Comparison of ENCODE assay signal across 2 cellular contexts in genomic region chr1:49364676-49365075, GRCh38.
TF ChIP-seq lines count a peak whose summit lies in the region.

No MANE protein-coding gene starts in this region.

TF ChIP-seq in GM23338, 12 proteins besides CTCF, POLR2A, EP300 and RAD21 (continued from another document):
- no peak for TF ChIP-seq REST (IDR thresholded peaks at IDR 0.05; ENCODE audit: unreplicated experiment)
- TF ChIP-seq, protein P1, sequence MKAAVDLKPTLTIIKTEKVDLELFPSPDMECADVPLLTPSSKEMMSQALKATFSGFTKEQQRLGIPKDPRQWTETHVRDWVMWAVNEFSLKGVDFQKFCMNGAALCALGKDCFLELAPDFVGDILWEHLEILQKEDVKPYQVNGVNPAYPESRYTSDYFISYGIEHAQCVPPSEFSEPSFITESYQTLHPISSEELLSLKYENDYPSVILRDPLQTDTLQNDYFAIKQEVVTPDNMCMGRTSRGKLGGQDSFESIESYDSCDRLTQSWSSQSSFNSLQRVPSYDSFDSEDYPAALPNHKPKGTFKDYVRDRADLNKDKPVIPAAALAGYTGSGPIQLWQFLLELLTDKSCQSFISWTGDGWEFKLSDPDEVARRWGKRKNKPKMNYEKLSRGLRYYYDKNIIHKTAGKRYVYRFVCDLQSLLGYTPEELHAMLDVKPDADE (IDR thresholded peaks at IDR 0.05): no peak
- TF ChIP-seq, protein P2, sequence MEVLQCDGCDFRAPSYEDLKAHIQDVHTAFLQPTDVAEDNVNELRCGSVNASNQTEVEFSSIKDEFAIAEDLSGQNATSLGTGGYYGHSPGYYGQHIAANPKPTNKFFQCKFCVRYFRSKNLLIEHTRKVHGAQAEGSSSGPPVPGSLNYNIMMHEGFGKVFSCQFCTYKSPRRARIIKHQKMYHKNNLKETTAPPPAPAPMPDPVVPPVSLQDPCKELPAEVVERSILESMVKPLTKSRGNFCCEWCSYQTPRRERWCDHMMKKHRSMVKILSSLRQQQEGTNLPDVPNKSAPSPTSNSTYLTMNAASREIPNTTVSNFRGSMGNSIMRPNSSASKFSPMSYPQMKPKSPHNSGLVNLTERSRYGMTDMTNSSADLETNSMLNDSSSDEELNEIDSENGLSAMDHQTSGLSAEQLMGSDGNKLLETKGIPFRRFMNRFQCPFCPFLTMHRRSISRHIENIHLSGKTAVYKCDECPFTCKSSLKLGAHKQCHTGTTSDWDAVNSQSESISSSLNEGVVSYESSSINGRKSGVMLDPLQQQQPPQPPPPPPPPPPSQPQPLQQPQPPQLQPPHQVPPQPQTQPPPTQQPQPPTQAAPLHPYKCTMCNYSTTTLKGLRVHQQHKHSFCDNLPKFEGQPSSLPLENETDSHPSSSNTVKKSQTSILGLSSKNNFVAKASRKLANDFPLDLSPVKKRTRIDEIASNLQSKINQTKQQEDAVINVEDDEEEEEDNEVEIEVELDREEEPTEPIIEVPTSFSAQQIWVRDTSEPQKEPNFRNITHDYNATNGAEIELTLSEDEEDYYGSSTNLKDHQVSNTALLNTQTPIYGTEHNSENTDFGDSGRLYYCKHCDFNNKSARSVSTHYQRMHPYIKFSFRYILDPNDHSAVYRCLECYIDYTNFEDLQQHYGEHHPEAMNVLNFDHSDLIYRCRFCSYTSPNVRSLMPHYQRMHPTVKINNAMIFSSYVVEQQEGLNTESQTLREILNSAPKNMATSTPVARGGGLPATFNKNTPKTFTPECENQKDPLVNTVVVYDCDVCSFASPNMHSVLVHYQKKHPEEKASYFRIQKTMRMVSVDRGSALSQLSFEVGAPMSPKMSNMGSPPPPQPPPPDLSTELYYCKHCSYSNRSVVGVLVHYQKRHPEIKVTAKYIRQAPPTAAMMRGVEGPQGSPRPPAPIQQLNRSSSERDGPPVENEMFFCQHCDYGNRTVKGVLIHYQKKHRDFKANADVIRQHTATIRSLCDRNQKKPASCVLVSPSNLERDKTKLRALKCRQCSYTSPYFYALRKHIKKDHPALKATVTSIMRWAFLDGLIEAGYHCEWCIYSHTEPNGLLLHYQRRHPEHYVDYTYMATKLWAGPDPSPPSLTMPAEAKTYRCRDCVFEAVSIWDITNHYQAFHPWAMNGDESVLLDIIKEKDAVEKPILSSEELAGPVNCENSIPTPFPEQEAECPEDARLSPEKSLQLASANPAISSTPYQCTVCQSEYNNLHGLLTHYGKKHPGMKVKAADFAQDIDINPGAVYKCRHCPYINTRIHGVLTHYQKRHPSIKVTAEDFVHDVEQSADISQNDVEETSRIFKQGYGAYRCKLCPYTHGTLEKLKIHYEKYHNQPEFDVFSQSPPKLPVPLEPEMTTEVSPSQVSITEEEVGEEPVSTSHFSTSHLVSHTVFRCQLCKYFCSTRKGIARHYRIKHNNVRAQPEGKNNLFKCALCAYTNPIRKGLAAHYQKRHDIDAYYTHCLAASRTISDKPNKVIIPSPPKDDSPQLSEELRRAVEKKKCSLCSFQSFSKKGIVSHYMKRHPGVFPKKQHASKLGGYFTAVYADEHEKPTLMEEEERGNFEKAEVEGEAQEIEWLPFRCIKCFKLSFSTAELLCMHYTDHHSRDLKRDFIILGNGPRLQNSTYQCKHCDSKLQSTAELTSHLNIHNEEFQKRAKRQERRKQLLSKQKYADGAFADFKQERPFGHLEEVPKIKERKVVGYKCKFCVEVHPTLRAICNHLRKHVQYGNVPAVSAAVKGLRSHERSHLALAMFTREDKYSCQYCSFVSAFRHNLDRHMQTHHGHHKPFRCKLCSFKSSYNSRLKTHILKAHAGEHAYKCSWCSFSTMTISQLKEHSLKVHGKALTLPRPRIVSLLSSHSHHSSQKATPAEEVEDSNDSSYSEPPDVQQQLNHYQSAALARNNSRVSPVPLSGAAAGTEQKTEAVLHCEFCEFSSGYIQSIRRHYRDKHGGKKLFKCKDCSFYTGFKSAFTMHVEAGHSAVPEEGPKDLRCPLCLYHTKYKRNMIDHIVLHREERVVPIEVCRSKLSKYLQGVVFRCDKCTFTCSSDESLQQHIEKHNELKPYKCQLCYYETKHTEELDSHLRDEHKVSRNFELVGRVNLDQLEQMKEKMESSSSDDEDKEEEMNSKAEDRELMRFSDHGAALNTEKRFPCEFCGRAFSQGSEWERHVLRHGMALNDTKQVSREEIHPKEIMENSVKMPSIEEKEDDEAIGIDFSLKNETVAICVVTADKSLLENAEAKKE (CRISPR knock-in tag; IDR thresholded peaks at IDR 0.05): no peak
- no peak for TF ChIP-seq EZH2phosphoT487 (IDR thresholded peaks at IDR 0.05; ENCODE audit: unreplicated experiment)
- TF ChIP-seq CREB1 (CRISPR knock-in tag; IDR thresholded peaks at IDR 0.05; ENCODE audit: low read depth): no peak
- TF ChIP-seq POLR2AphosphoS5 (IDR thresholded peaks at IDR 0.05; ENCODE audit: low read depth): no peak
- no peak for TF ChIP-seq ZNF114 (CRISPR knock-in tag; IDR thresholded peaks at IDR 0.05)

TF ChIP-seq in WTC11, 78 proteins besides CTCF, POLR2A, EP300 and RAD21 (continued from another document):
- no peak for TF ChIP-seq ZNF138 (CRISPR knock-in tag; conservative IDR thresholded peaks at IDR 0.05)
- TF ChIP-seq, protein P3, sequence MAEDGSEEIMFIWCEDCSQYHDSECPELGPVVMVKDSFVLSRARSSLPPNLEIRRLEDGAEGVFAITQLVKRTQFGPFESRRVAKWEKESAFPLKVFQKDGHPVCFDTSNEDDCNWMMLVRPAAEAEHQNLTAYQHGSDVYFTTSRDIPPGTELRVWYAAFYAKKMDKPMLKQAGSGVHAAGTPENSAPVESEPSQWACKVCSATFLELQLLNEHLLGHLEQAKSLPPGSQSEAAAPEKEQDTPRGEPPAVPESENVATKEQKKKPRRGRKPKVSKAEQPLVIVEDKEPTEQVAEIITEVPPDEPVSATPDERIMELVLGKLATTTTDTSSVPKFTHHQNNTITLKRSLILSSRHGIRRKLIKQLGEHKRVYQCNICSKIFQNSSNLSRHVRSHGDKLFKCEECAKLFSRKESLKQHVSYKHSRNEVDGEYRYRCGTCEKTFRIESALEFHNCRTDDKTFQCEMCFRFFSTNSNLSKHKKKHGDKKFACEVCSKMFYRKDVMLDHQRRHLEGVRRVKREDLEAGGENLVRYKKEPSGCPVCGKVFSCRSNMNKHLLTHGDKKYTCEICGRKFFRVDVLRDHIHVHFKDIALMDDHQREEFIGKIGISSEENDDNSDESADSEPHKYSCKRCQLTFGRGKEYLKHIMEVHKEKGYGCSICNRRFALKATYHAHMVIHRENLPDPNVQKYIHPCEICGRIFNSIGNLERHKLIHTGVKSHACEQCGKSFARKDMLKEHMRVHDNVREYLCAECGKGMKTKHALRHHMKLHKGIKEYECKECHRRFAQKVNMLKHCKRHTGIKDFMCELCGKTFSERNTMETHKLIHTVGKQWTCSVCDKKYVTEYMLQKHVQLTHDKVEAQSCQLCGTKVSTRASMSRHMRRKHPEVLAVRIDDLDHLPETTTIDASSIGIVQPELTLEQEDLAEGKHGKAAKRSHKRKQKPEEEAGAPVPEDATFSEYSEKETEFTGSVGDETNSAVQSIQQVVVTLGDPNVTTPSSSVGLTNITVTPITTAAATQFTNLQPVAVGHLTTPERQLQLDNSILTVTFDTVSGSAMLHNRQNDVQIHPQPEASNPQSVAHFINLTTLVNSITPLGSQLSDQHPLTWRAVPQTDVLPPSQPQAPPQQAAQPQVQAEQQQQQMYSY (CRISPR knock-in tag; IDR thresholded peaks at IDR 0.05): no peak
- TF ChIP-seq, protein P4, sequence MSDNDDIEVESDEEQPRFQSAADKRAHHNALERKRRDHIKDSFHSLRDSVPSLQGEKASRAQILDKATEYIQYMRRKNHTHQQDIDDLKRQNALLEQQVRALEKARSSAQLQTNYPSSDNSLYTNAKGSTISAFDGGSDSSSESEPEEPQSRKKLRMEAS (CRISPR knock-in tag; IDR thresholded peaks at IDR 0.05): no peak
- no peak for TF ChIP-seq TCF7 (CRISPR knock-in tag; IDR thresholded peaks at IDR 0.05; ENCODE audit: low read depth)
- no peak for TF ChIP-seq ZNF512 (CRISPR knock-in tag; IDR thresholded peaks at IDR 0.05; ENCODE audit: borderline replicate concordance)
